14 cellular contexts compared by ENCODE assay signal in the genomic region with DNA sequence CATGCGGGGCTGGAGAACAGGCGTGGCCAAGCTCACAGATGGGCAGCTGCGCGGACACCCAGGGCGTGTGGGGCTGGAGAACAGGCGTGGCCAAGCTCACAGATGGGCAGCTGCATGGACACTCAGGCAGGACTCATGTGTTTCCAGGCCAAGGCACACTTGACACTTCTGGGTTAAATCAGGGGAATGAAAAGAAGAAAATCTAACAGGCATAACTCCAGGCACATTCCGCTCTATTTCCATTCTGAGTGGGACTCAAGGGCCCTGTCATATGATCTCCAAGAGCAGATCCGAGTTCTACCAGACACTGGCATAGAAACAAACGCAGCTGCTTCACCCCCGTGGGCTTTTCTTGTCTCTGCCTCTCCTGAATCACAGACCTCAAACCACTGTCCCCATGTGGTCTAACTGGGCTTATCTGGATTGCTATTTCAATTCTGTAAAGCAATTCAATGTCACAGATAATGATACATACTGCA. TPM values are rescaled to one million over a fixed set of nuclear protein-coding genes. Genes with fewer than 3 reads are reported as not detected.
DNase-seq lines count a peak whose midpoint lies in the region; ATAC-seq and TF ChIP-seq lines count a peak whose summit lies in the region.
"Had no signal": no experiment of that assay in that cellular context is flagged by ENCODE, and none has a peak within 500 bp of the region (broad histone marks: within the 10 kb centered on the region; RNA-seq: fewer than 3 reads in every experiment).

No MANE protein-coding gene starts in this region.

- no peak for TF ChIP-seq POLR2A in testis (IDR thresholded peaks at IDR 0.05)

- H3K9me3 Mint-ChIP-seq in activated naive CD8-positive, alpha-beta T cell (ENCODE audit: low read depth): no peaks in the 10 kb centered on the region
- peaks cover 4% of the 10 kb centered on the region for H3K9me3 Mint-ChIP-seq in activated naive CD8-positive, alpha-beta T cell treated with anti-CD3 and anti-CD28 coated beads for 36 hours

- no peak for ATAC-seq in left colon
- ATAC-seq in GM21515 (IDR thresholded peaks at IDR 0.05; ENCODE audit: unreplicated experiment): no peak
- ATAC-seq: activated CD4-positive, alpha-beta T cell treated with anti-CD3 and anti-CD28 coated beads for 36 hours; stimulated activated memory B cell treated with anti-CD40 and anti-IgM and Interleukin-4, amounts not matched to agents 10 μg/mL and 1 μg/mL and 100 μg/mL, for 72 hours had no signal

- H3K36me3 Mint-ChIP-seq in activated naive CD8-positive, alpha-beta T cell: peaks cover 14% of the 10 kb centered on the region
- peaks cover 30% of the 10 kb centered on the region for H3K36me3 Mint-ChIP-seq in activated naive CD8-positive, alpha-beta T cell treated with anti-CD3 and anti-CD28 coated beads for 36 hours

- peaks cover 13% of the 10 kb centered on the region for H3K4me1 ChIP-seq in SJCRH30
- H3K4me1 ChIP-seq in testis: no peaks in the 10 kb centered on the region

- H3K4me3 Mint-ChIP-seq in activated naive CD8-positive, alpha-beta T cell: no peak overlapping the region
- no peak overlapping the region for H3K4me3 Mint-ChIP-seq in activated naive CD8-positive, alpha-beta T cell treated with anti-CD3 and anti-CD28 coated beads for 36 hours
- H3K4me3 Mint-ChIP-seq: activated CD4-positive, alpha-beta T cell treated with anti-CD3 and anti-CD28 coated beads for 36 hours; stimulated activated memory B cell treated with anti-CD40 and anti-IgM and Interleukin-4, amounts not matched to agents 10 μg/mL and 1 μg/mL and 100 μg/mL, for 72 hours had no signal

- H3K9me3 ChIP-seq in SJCRH30 (replicated peaks) (no peaks in the 10 kb centered on the region), testis (no peaks in the 10 kb centered on the region)

- intact Hi-C loops in testis (cut with DNase I; ENCODE audit: low total_unique reads): no loop called here
- intact Hi-C loops in left colon (cut with DNase I, micrococcal nuclease): no loop called here

- no peaks in the 10 kb centered on the region for H3K27me3 Mint-ChIP-seq in activated naive CD8-positive, alpha-beta T cell
- H3K27me3 Mint-ChIP-seq in activated naive CD8-positive, alpha-beta T cell treated with anti-CD3 and anti-CD28 coated beads for 36 hours: no peaks in the 10 kb centered on the region
- H3K27me3 Mint-ChIP-seq: activated CD4-positive, alpha-beta T cell treated with anti-CD3 and anti-CD28 coated beads for 36 hours; stimulated activated memory B cell treated with anti-CD40 and anti-IgM and Interleukin-4, amounts not matched to agents 10 μg/mL and 1 μg/mL and 100 μg/mL, for 72 hours had no signal

- peak overlapping the region; percentile 55 for H3K27ac ChIP-seq in SJCRH30
- no peak overlapping the region for H3K27ac ChIP-seq in testis

- H3K27ac Mint-ChIP-seq in activated naive CD8-positive, alpha-beta T cell: peak overlapping the region; percentile 22
- H3K27ac Mint-ChIP-seq in activated naive CD8-positive, alpha-beta T cell treated with anti-CD3 and anti-CD28 coated beads for 36 hours: no peak overlapping the region

- H3K4me3 ChIP-seq in SJCRH30 (no peak overlapping the region), testis (no peak overlapping the region)

- peaks cover 3% of the 10 kb centered on the region for H3K4me1 Mint-ChIP-seq in activated naive CD8-positive, alpha-beta T cell (ENCODE audit: low read depth)
- H3K4me1 Mint-ChIP-seq in activated naive CD8-positive, alpha-beta T cell treated with anti-CD3 and anti-CD28 coated beads for 36 hours: peaks cover 3% of the 10 kb centered on the region

- WGBS in testis, 2 donors: 64 to 74% methylated on average over 4 to 8 of the region's 10 CpGs

- H3K36me3 ChIP-seq in SJCRH30: peaks cover 9% of the 10 kb centered on the region; the same call in 1 of the 2 replicates
- no peaks in the 10 kb centered on the region for H3K36me3 ChIP-seq in testis (ENCODE audit: low read depth, missing control alignments)

- TF ChIP-seq CTCF in testis (IDR thresholded peaks at IDR 0.05): no peak

- H3K27me3 ChIP-seq in SJCRH30: no peaks in the 10 kb centered on the region
- no peaks in the 10 kb centered on the region for H3K27me3 ChIP-seq in testis

- DNase-seq in activated naive CD8-positive, alpha-beta T cell treated with anti-CD3 and anti-CD28 coated beads for 36 hours: no peak
- DNase-seq in SJCRH30: peak; percentile 72 to 77
- peak; percentile 12 for DNase-seq in medulla oblongata (ENCODE audit: extremely low spot score)
- DNase-seq in testis: peak; percentile 44
- DNase-seq in left colon: no peak
- no peak for DNase-seq in stimulated activated CD8-positive, alpha-beta memory T cell treated with anti-CD3 and anti-CD28 coated beads, Interleukin-4, amount 100 ng/mL, for 48 hours
- DNase-seq: cerebellar nuclear complex, kidney glomerular epithelial cell, MV-4-11, NCI-H524 treated with DMSO at 0.1 percent for 48 hours had no signal

RNA-seq across cellular contexts. Expression of a gene that starts 17.4 kb away (rescaled TPM):
- under 1 TPM; 0.96 to 0.99 TPM for total RNA-seq in activated naive CD8-positive, alpha-beta T cell treated with anti-CD3 and anti-CD28 coated beads for 36 hours
- 0.04 TPM in 1 of 2 replicates, not detected in the other for total RNA-seq in SJCRH30 (2014; rRNA removed; shearing (Covaris generic))
- 1 to 10 TPM; 2.9 to 5.5 TPM for total RNA-seq in testis
- polyA plus RNA-seq in testis (ENCODE audit: insufficient read depth, low read depth, low replicate concordance): 28.4 TPM
- total RNA-seq in left colon: 1 to 10 TPM in 1 of 2 donors, under 1 TPM in 1; 0.75 to 3.4 TPM

Comparison
In these comparisons a context has a peak if more than half of its experiments do, and no peak if none do; other contexts are left out.
1. DNase-seq: peak in SJCRH30 (2 of 2), medulla oblongata (single experiment) and testis (single experiment); none in activated naive CD8-positive, alpha-beta T cell treated with anti-CD3 and anti-CD28 coated beads for 36 hours (single experiment), left colon (0 of 2) and stimulated activated CD8-positive, alpha-beta memory T cell treated with anti-CD3 and anti-CD28 coated beads, Interleukin-4, amount 100 ng/mL, for 48 hours (single experiment).